In genomic region chr12:32272465-32272864, GRCh38 we compare ENCODE assay signal across 11 cellular contexts.
A peak's percentile ranks its signal among the peaks of the same experiment; 100 is the strongest.
DNase-seq lines count a peak whose midpoint lies in the region; ATAC-seq, FAIRE-seq and TF ChIP-seq lines count a peak whose summit lies in the region.
"Had no signal": no experiment of that assay in that cellular context is flagged by ENCODE, and none has a peak within 500 bp of the region (broad histone marks: within the 10 kb centered on the region; RNA-seq: fewer than 3 reads in every experiment).

No MANE protein-coding gene starts in this region.

- peaks cover 17% of the 10 kb centered on the region for H3K36me3 Mint-ChIP-seq in brain

- TF ChIP-seq POLR2A in A549 (IDR thresholded peaks at IDR 0.05; ENCODE audit: low read length) (no peak), lower leg skin (IDR thresholded peaks at IDR 0.05) (no peak)

- no peaks in the 10 kb centered on the region for H3K9me3 ChIP-seq in A549

- H3K27me3 Mint-ChIP-seq in brain, result no peaks in the 10 kb centered on the region

- H3K4me3 ChIP-seq in A549 (no peak overlapping the region), lower leg skin (ENCODE audit: low read depth, poor library complexity, severe bottlenecking) (no peak overlapping the region)

- DNase-seq in A549 (ENCODE audit: low read depth in 1 of 2, low spot score in 1 of 2) (no peak), NCI-H2081 treated with DMSO at 0.1 percent for 48 hours (lab: John Stamatoyannopoulos, UW) (no peak), lower leg skin (ENCODE audit: low spot score in 2 of 2) (no peak)
- DNase-seq: NCI-H1092 treated with DMSO at 0.1 percent for 48 hours; NCI-H774; stimulated activated CD4-positive, alpha-beta T cell treated with anti-CD3 and anti-CD28 coated beads, Interleukin-2, amount 100 ng/mL, for 48 hours had no signal

- peak overlapping the region; percentile 69 to 96 (median 87) for H3K27ac Mint-ChIP-seq in brain

- TF ChIP-seq RAD21 in A549 (conservative IDR thresholded peaks at IDR 0.05 in 1 of 2, IDR thresholded peaks at IDR 0.05 in 1 of 2), result no peak

- TF ChIP-seq EP300 in A549 (IDR thresholded peaks at IDR 0.05), result no peak

- ATAC-seq in A549, result no peak
- ATAC-seq in GM19372 (IDR thresholded peaks at IDR 0.05; ENCODE audit: low read depth, unreplicated experiment), result peak; percentile 19
- peak; percentile 43 for ATAC-seq in HG03354 (IDR thresholded peaks at IDR 0.05; ENCODE audit: poor library complexity, severe bottlenecking, unreplicated experiment)
- no peak for ATAC-seq in HG02571 (IDR thresholded peaks at IDR 0.05; ENCODE audit: unreplicated experiment)
- ATAC-seq in GM19324 (IDR thresholded peaks at IDR 0.05; ENCODE audit: low FRiP score, unreplicated experiment), result no peak

- intact Hi-C loops in lower leg skin (cut with DNase I; ENCODE audit: low total_unique reads), result no loop called here

- H3K4me1 ChIP-seq in A549, result peaks cover 40% of the 10 kb centered on the region

- POLR2A ChIA-PET in A549 (lab: Yijun Ruan, JAX), result no interaction called here

- FAIRE-seq in A549 (lab: Jason Lieb, UNC), result no peak

- H3K4me1 Mint-ChIP-seq in brain, result peaks cover 44% of the 10 kb centered on the region

- peak overlapping the region; percentile 64 for H3K4me2 ChIP-seq in A549

- no peak overlapping the region for H3K4me3 Mint-ChIP-seq in brain

- no peaks in the 10 kb centered on the region for H3K9me3 Mint-ChIP-seq in brain

- peak overlapping the region in 1 of 2 experiments; percentile 73; a peak in 3 of 6 replicates for H3K27ac ChIP-seq in A549

- CTCF ChIA-PET in A549 (lab: Yijun Ruan, JAX), result interaction anchor here (1.7 kb wide), 1 partner anchor 22 kb away, joined by 4 read pairs; no protein-coding TSS in a partner anchor

- TF ChIP-seq CTCF in A549 (IDR thresholded peaks at IDR 0.05), result no peak
- no peak for TF ChIP-seq CTCF in brain (conservative IDR thresholded peaks at IDR 0.05)
- no peak for TF ChIP-seq CTCF in lower leg skin (IDR thresholded peaks at IDR 0.05)

- WGBS in A549 (ENCODE audit: missing lambda C conversion rate), result 94% methylated on average over 2 of the region's 2 CpGs
- WGBS in lower leg skin, 2 donors, result 96 to 97% methylated on average over 2 of the region's 2 CpGs

TF ChIP-seq in A549, 52 proteins besides CTCF, POLR2A, EP300 and RAD21:
- TF ChIP-seq ESRRA (IDR thresholded peaks at IDR 0.05; ENCODE audit: borderline replicate concordance, low read length) (no peak), E2F6 (IDR thresholded peaks at IDR 0.05; ENCODE audit: borderline replicate concordance, low read depth) (no peak), ZC3H11A (IDR thresholded peaks at IDR 0.05) (no peak), FOXS1 (CRISPR knock-in tag; IDR thresholded peaks at IDR 0.05) (no peak), HEYL (CRISPR knock-in tag; IDR thresholded peaks at IDR 0.05) (no peak), ZFP36 (IDR thresholded peaks at IDR 0.05; ENCODE audit: borderline replicate concordance, partially characterized antibody) (no peak), KDM1A (IDR thresholded peaks at IDR 0.05; ENCODE audit: low read depth) (no peak), NR3C1 (IDR thresholded peaks at IDR 0.05) (no peak), HOXB13 (CRISPR knock-in tag; IDR thresholded peaks at IDR 0.05; ENCODE audit: low read depth) (no peak), ATOH8 (CRISPR knock-in tag; IDR thresholded peaks at IDR 0.05; ENCODE audit: low read depth) (no peak), SREBF2 (IDR thresholded peaks at IDR 0.05) (no peak), CHD2 (IDR thresholded peaks at IDR 0.05; ENCODE audit: low read length, partially characterized antibody) (no peak), MAFK (IDR thresholded peaks at IDR 0.05; ENCODE audit: partially characterized antibody) (no peak)
TF ChIP-seq in A549: peak in this region for 0.

Comparison
In these comparisons a context has a peak if more than half of its experiments do, and no peak if none do; other contexts are left out.
1. ATAC-seq: peak in GM19372 (single experiment) and HG03354 (single experiment); none in A549 (0 of 2), HG02571 (single experiment) and GM19324 (single experiment).